ENCODE assay signal across 12 cellular contexts in genomic region chr16:68233085-68233834, GRCh38. TPM values are rescaled to one million over a fixed set of nuclear protein-coding genes. Genes with fewer than 3 reads are reported as not detected.
DNase-seq lines count a peak whose midpoint lies in the region; ATAC-seq and TF ChIP-seq lines count a peak whose summit lies in the region.
"Had no signal": no experiment of that assay in that cellular context is flagged by ENCODE, and none has a peak within 500 bp of the region (broad histone marks: within the 10 kb centered on the region; RNA-seq: fewer than 3 reads in every experiment).

No MANE protein-coding gene starts in this region.

- H3K36me3 Mint-ChIP-seq in CD8-positive, alpha-beta memory T cell: peaks cover 0 to 28% (median 0%) of the 10 kb centered on the region in 3 donors
- H3K36me3 Mint-ChIP-seq in T-cell: peaks cover 3% of the 10 kb centered on the region
- peaks cover 31% of the 10 kb centered on the region for H3K36me3 Mint-ChIP-seq in endodermal cell (ENCODE audit: low read depth)

- H3K9ac ChIP-seq in endodermal cell (ENCODE audit: extremely low read depth, low read length, poor library complexity, severe bottlenecking): no peak overlapping the region
- no peak overlapping the region for H3K9ac ChIP-seq in rectal smooth muscle tissue (ENCODE audit: low read length)

- H3K9me3 ChIP-seq in CD8-positive, alpha-beta memory T cell (ENCODE audit: low read length): no peaks in the 10 kb centered on the region
- no peaks in the 10 kb centered on the region for H3K9me3 ChIP-seq in endodermal cell (ENCODE audit: control insufficient read depth, low read length)

- peaks cover 4% of the 10 kb centered on the region for H3K36me3 ChIP-seq in CD8-positive, alpha-beta memory T cell (ENCODE audit: insufficient read depth, low read length)
- peaks cover 46% of the 10 kb centered on the region for H3K36me3 ChIP-seq in endodermal cell (ENCODE audit: control insufficient read depth, insufficient read depth, low read length)
- H3K36me3 ChIP-seq in rectal smooth muscle tissue (ENCODE audit: control insufficient read depth, insufficient read depth, low read length): peaks cover 22% of the 10 kb centered on the region

- POLR2A ChIA-PET in CD8-positive, alpha-beta memory T cell (lab: Charles Lee): interaction anchor here (0.7 kb wide), 1 partner anchor 409 kb away, joined by 4 read pairs; no protein-coding TSS in a partner anchor
- POLR2A ChIA-PET in T-cell (lab: Charles Lee): no interaction called here

- ATAC-seq in T-cell (replicated peaks in 1 of 4): no peak
- no peak for ATAC-seq in GM19452 (IDR thresholded peaks at IDR 0.05; ENCODE audit: unreplicated experiment)

- DNase-seq in CD8-positive, alpha-beta memory T cell: no peak
- DNase-seq in T-cell (no peak), endodermal cell (no peak), GF-D8 (lab: John Stamatoyannopoulos, UW) (no peak), mucosa of gallbladder (ENCODE audit: low spot score) (no peak), glomerular visceral epithelial cell (ENCODE audit: extremely low spot score) (no peak)
- DNase-seq: activated CD4-positive, alpha-beta T cell treated with anti-CD3 and anti-CD28 coated beads, Interleukin-2, amount 10 ng/mL, durations not matched to agents 7 days and 5 days; HFFc6 had no signal

- no peaks in the 10 kb centered on the region for H3K27me3 ChIP-seq in CD8-positive, alpha-beta memory T cell (ENCODE audit: insufficient read depth, low read length, poor library complexity, severe bottlenecking)
- H3K27me3 ChIP-seq in endodermal cell (ENCODE audit: control insufficient read depth, insufficient read depth, low read length, poor library complexity, severe bottlenecking) (peaks cover 5% of the 10 kb centered on the region), rectal smooth muscle tissue (ENCODE audit: control insufficient read depth, insufficient read depth, low read length) (no peaks in the 10 kb centered on the region)

- peaks cover 15% of the 10 kb centered on the region for H3K4me1 ChIP-seq in CD8-positive, alpha-beta memory T cell (ENCODE audit: insufficient read depth, low read length)
- H3K4me1 ChIP-seq in endodermal cell (ENCODE audit: control insufficient read depth, insufficient read depth, low read length) (peaks cover 5% of the 10 kb centered on the region), rectal smooth muscle tissue (ENCODE audit: control insufficient read depth, insufficient read depth, low read length) (peaks cover 6% of the 10 kb centered on the region)

- 93 to 97% methylated on average over 4 to 5 of the region's 5 CpGs for WGBS in endodermal cell (ENCODE audit: insufficient coverage in 1 of 2, insufficient read length in 1 of 2), 2 experiments

- H3K4me1 Mint-ChIP-seq in CD8-positive, alpha-beta memory T cell: peaks cover 25 to 36% (median 29%) of the 10 kb centered on the region in 3 donors
- H3K4me1 Mint-ChIP-seq in T-cell (peaks cover 29 to 38% (median 31%) of the 10 kb centered on the region in 3 donors), endodermal cell (peaks cover 14% of the 10 kb centered on the region)

- H3K27ac Mint-ChIP-seq in CD8-positive, alpha-beta memory T cell: peak overlapping the region; percentile 0 to 88 (median 36)
- H3K27ac Mint-ChIP-seq in T-cell (peak overlapping the region; percentile 28 to 49), endodermal cell (no peak overlapping the region)
- H3K27ac Mint-ChIP-seq: HFFc6 had no signal

- peaks cover 0 to 3% (median 0%) of the 10 kb centered on the region in 5 donors for H3K9me3 Mint-ChIP-seq in CD8-positive, alpha-beta memory T cell
- H3K9me3 Mint-ChIP-seq in T-cell: no peaks in the 10 kb centered on the region
- peaks cover 1% of the 10 kb centered on the region for H3K9me3 Mint-ChIP-seq in endodermal cell
- H3K9me3 Mint-ChIP-seq: activated CD4-positive, alpha-beta T cell treated with anti-CD3 and anti-CD28 coated beads, Interleukin-2, amount 10 ng/mL, durations not matched to agents 7 days and 5 days; HFFc6 had no signal

- peak overlapping the region in 1 of 7 donors; percentile 53 for H3K4me3 Mint-ChIP-seq in CD8-positive, alpha-beta memory T cell
- H3K4me3 Mint-ChIP-seq in T-cell: no peak overlapping the region
- H3K4me3 Mint-ChIP-seq in endodermal cell: peak overlapping the region; percentile 87
- H3K4me3 Mint-ChIP-seq: activated CD4-positive, alpha-beta T cell treated with anti-CD3 and anti-CD28 coated beads, Interleukin-2, amount 10 ng/mL, durations not matched to agents 7 days and 5 days; HFFc6 had no signal

- H3K27ac ChIP-seq in CD8-positive, alpha-beta memory T cell (ENCODE audit: low read depth, low read length): no peak overlapping the region
- H3K27ac ChIP-seq in endodermal cell (ENCODE audit: low read depth, low read length) (no peak overlapping the region), rectal smooth muscle tissue (ENCODE audit: low read depth, low read length) (no peak overlapping the region)

- peaks cover 0 to 8% of the 10 kb centered on the region in 2 donors for H3K27me3 Mint-ChIP-seq in CD8-positive, alpha-beta memory T cell
- no peaks in the 10 kb centered on the region for H3K27me3 Mint-ChIP-seq in T-cell
- no peaks in the 10 kb centered on the region for H3K27me3 Mint-ChIP-seq in endodermal cell (ENCODE audit: insufficient read depth)

- CTCF ChIA-PET in CD8-positive, alpha-beta memory T cell (lab: Charles Lee): interaction anchor here (1.2 to 1.4 kb wide), 2 partner anchors 165 to 234 kb away, joined by 3 read pairs; partner anchors contain the start of gene DPEP2
- CTCF ChIA-PET in T-cell (lab: Charles Lee): interaction anchor here (0.6 to 0.7 kb wide), 3 partner anchors 110 to 1028 kb away, joined by 3 to 4 read pairs (median 4); no protein-coding TSS in a partner anchor

- TF ChIP-seq CTCF in endodermal cell (conservative IDR thresholded peaks at IDR 0.05): no peak

- H3K4me3 ChIP-seq in CD8-positive, alpha-beta memory T cell (ENCODE audit: low read length): no peak overlapping the region
- H3K4me3 ChIP-seq in endodermal cell (ENCODE audit: low read length): peak overlapping the region; percentile 29
- peak overlapping the region; percentile 20 for H3K4me3 ChIP-seq in rectal smooth muscle tissue (ENCODE audit: low read length)

RNA-seq across cellular contexts. Expression of gene ESRP2, which starts 2.7 kb away (rescaled TPM):
- under 1 TPM; 0.11 to 0.27 TPM for total RNA-seq in CD8-positive, alpha-beta memory T cell
- polyA plus RNA-seq in CD8-positive, alpha-beta memory T cell: 0.32 TPM
- total RNA-seq in T-cell (under 1 TPM in 3 of 5 donors, not detected in 2; 0.47 to 0.79 (median 0.62) TPM), endodermal cell (10 to 100 TPM; 51.8 to 56.4 TPM), mucosa of gallbladder (67.0 TPM)
- 5.3 TPM for polyA plus RNA-seq in endodermal cell (2013, experiment 1 of 2)
- polyA plus RNA-seq in endodermal cell (2013, experiment 2 of 2): 5.1 TPM
- total RNA-seq: M059J, SK-MEL-5 had no signal

RNA-seq across cellular contexts. Expression of gene PLA2G15, which starts 11.9 kb away (rescaled TPM):
- total RNA-seq in CD8-positive, alpha-beta memory T cell: 1 to 10 TPM; 9.0 to 9.4 TPM
- 11.0 TPM for polyA plus RNA-seq in CD8-positive, alpha-beta memory T cell
- total RNA-seq in T-cell (10 to 100 TPM in 4 of 5 donors, 1 to 10 TPM in 1; 8.7 to 16.4 (median 10.9) TPM), endodermal cell (1 to 10 TPM; 8.7 to 10.0 TPM), mucosa of gallbladder (19.1 TPM)
- 10.8 TPM for polyA plus RNA-seq in endodermal cell (2013, experiment 1 of 2)
- 10.7 TPM for polyA plus RNA-seq in endodermal cell (2013, experiment 2 of 2)

RNA-seq across cellular contexts. Expression of gene SLC7A6, which starts 31.1 kb away (rescaled TPM):
- total RNA-seq in CD8-positive, alpha-beta memory T cell: 10 to 100 TPM; 91.2 to 94.9 TPM
- 18.7 TPM for polyA plus RNA-seq in CD8-positive, alpha-beta memory T cell
- 100 to 1,000 TPM; 146 to 216 (median 185) TPM for total RNA-seq in T-cell
- total RNA-seq in endodermal cell: 10 to 100 TPM; 43.6 to 47.2 TPM
- 20.2 TPM for polyA plus RNA-seq in endodermal cell (2013, experiment 1 of 2)
- 20.7 TPM for polyA plus RNA-seq in endodermal cell (2013, experiment 2 of 2)
- 13.6 TPM for total RNA-seq in mucosa of gallbladder

Comparison
In these comparisons a context has a peak if more than half of its experiments do, and no peak if none do; other contexts are left out.
1. RNA of gene ESRP2, which starts 2.7 kb away (total RNA-seq): 67.0 TPM in mucosa of gallbladder (single experiment) and 51.8 to 56.4 TPM in endodermal cell; 0.47 to 0.79 TPM in T-cell and 0.11 to 0.27 TPM in CD8-positive, alpha-beta memory T cell; every median in the first group is over 10 times any median in the second.